In the genomic region with DNA sequence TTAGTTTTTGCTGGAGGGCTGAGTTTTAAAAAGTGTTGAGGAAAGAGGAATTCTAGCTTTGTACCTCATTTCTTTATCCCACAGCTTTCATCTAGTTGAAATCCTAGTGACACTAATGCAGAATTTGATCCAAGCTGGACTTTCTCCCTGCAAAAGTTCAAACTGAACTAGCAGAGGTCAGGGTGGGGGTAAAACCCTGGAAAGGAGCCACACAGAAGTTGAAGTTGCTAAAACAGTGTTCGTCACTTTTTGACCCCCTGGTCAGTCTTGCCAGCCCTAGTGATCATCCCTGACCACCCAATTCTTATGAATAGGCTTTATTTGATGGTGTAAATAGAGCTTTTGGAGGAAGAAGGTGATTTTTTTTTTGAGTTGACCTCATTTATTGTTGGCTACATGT, we compare ENCODE assay signal across 25 cellular contexts.
DNase-seq lines count a peak whose midpoint lies in the region; ATAC-seq, FAIRE-seq and TF ChIP-seq lines count a peak whose summit lies in the region.
"Had no signal": no experiment of that assay in that cellular context is flagged by ENCODE, and none has a peak within 500 bp of the region (broad histone marks: within the 10 kb centered on the region; RNA-seq: fewer than 3 reads in every experiment).

No MANE protein-coding gene starts in this region.

- H2BK12ac ChIP-seq in mesenchymal stem cell (ENCODE audit: low read length in 2 of 2), result no peak overlapping the region

- TF ChIP-seq RAD21 in liver (IDR thresholded peaks at IDR 0.05) (peak; percentile 39 to 42), HepG2 (CRISPR knock-in tag; IDR thresholded peaks at IDR 0.05) (no peak)

- H3K4me1 ChIP-seq in liver (ENCODE audit: control insufficient read depth in 4 of 4, insufficient read depth in 4 of 4, low read length in 3 of 4), result peaks cover 0 to 21% (median 11%) of the 10 kb centered on the region in 4 donors
- no peaks in the 10 kb centered on the region for H3K4me1 ChIP-seq in HepG2 (ENCODE audit: insufficient read depth, low read length)
- no peaks in the 10 kb centered on the region for H3K4me1 ChIP-seq in mesenchymal stem cell (ENCODE audit: control insufficient read depth, insufficient read depth, low read depth, low read length)
- no peaks in the 10 kb centered on the region for H3K4me1 ChIP-seq in aorta (ENCODE audit: control insufficient read depth in 1 of 2, insufficient read depth in 2 of 2, low read length in 2 of 2)
- H3K4me1 ChIP-seq: A549 had no signal

- no peak overlapping the region for H4K8ac ChIP-seq in mesenchymal stem cell (ENCODE audit: low read length)

- CTCF ChIA-PET in HepG2 (lab: Yijun Ruan, JAX; ENCODE audit: low intra/inter-chr PET ratio, low total read pairs), result no interaction called here

- no peaks in the 10 kb centered on the region for H4K20me1 ChIP-seq in HepG2 (ENCODE audit: insufficient read depth, low read length)
- H4K20me1 ChIP-seq: BLaER1 treated with 17β-estradiol and CSF1 and Interleukin-3, amounts not matched to agents 10 nM and 100 nM had no signal

- TF ChIP-seq CTCF in liver (IDR thresholded peaks at IDR 0.05; ENCODE audit: low read depth, low read length, missing input control), result no peak
- no peak for TF ChIP-seq CTCF in HepG2 (CRISPR knock-in tag; IDR thresholded peaks at IDR 0.05)

- no peaks in the 10 kb centered on the region for H3K79me1 ChIP-seq in mesenchymal stem cell (replicated peaks; ENCODE audit: low read length, poor library complexity, severe bottlenecking)

- intact Hi-C loops in HepG2 (cut with micrococcal nuclease; ENCODE audit: unreplicated experiment), result no loop called here
- intact Hi-C loops in sciatic nerve (cut with DNase I), result no loop called here
- intact Hi-C loops in aorta (cut with DNase I), result no loop called here

- 26% methylated on average over 1 of the region's 1 CpG for WGBS in liver
- WGBS in HepG2 (ENCODE audit: low lambda C conversion rate), result 8% methylated on average over 1 of the region's 1 CpG
- no CpG with 5 or more reads among the region's 1 CpG for WGBS in mesenchymal stem cell
- WGBS in aorta, 2 donors, result 33 to 42% methylated on average over 1 of the region's 1 CpG

- no peak overlapping the region for H3K4me3 ChIP-seq in liver (ENCODE audit: low read depth in 1 of 3, low read length in 3 of 3)
- H3K4me3 ChIP-seq in HepG2 (replicated peaks in 1 of 3; ENCODE audit: insufficient read depth in 1 of 3, low read depth in 2 of 3, low read length in 3 of 3), result no peak overlapping the region
- no peak overlapping the region for H3K4me3 ChIP-seq in mesenchymal stem cell (ENCODE audit: insufficient read depth in 1 of 2, low read depth in 1 of 2, low read length in 2 of 2)
- H3K4me3 ChIP-seq in aorta (ENCODE audit: low read length in 2 of 2), result no peak overlapping the region
- H3K4me3 ChIP-seq: A549; BLaER1 treated with 17β-estradiol and CSF1 and Interleukin-3, amounts not matched to agents 10 nM and 100 nM; GM12878 had no signal

- H2BK15ac ChIP-seq in mesenchymal stem cell (ENCODE audit: low read depth, poor library complexity, severe bottlenecking), result no peak overlapping the region

- FAIRE-seq in HepG2 (lab: Jason Lieb, UNC), result no peak
- FAIRE-seq: A549, GM12878, GM12892, GM18507, GM19239 had no signal

- H3K27ac ChIP-seq in liver (ENCODE audit: low read depth in 1 of 2, low read length in 2 of 2), result no peak overlapping the region
- no peak overlapping the region for H3K27ac ChIP-seq in HepG2 (ENCODE audit: extremely low read length, insufficient read depth, low read length)
- H3K27ac ChIP-seq in mesenchymal stem cell (ENCODE audit: low read length, poor library complexity, severe bottlenecking), result no peak overlapping the region
- H3K27ac ChIP-seq in aorta (ENCODE audit: low read depth in 1 of 2, low read length in 2 of 2), result no peak overlapping the region
- H3K27ac ChIP-seq: 22Rv1; A549; BLaER1 treated with 17β-estradiol and CSF1 and Interleukin-3, amounts not matched to agents 10 nM and 100 nM had no signal

- no peak for TF ChIP-seq POLR2A in HepG2 (IDR thresholded peaks at IDR 0.05; ENCODE audit: insufficient read depth in 1 of 2, low read depth in 2 of 2, low read length in 2 of 2)

- no peaks in the 10 kb centered on the region for H3K9me3 ChIP-seq in liver (ENCODE audit: control insufficient read depth in 4 of 4, low read length in 3 of 4)
- H3K9me3 ChIP-seq in HepG2 (ENCODE audit: low read length), result no peaks in the 10 kb centered on the region
- no peaks in the 10 kb centered on the region for H3K9me3 ChIP-seq in mesenchymal stem cell (ENCODE audit: control insufficient read depth, low read length)
- no peaks in the 10 kb centered on the region for H3K9me3 ChIP-seq in aorta (ENCODE audit: control insufficient read depth, low read length)
- H3K9me3 ChIP-seq: A549 had no signal

- H3K4me2 ChIP-seq in HepG2 (ENCODE audit: low read depth, low read length), result no peak overlapping the region
- H3K4me2 ChIP-seq in mesenchymal stem cell (ENCODE audit: low read length, poor library complexity, severe bottlenecking), result no peak overlapping the region
- H3K4me2 ChIP-seq: A549; BLaER1 treated with 17β-estradiol and CSF1 and Interleukin-3, amounts not matched to agents 10 nM and 100 nM had no signal

- in situ Hi-C loops in HepG2 (cut with HindIII; ENCODE audit: extremely low pct_ligation_motif_present, low pct_unique_long_range_greater_than_20kb), result no loop called here

- H2AFZ ChIP-seq in HepG2 (ENCODE audit: low read length) (no peak overlapping the region), mesenchymal stem cell (ENCODE audit: low read depth, low read length) (no peak overlapping the region)

- peak overlapping the region; percentile 31 for H2BK5ac ChIP-seq in mesenchymal stem cell (ENCODE audit: low read depth, low read length, poor library complexity, severe bottlenecking)

- no peak overlapping the region for H2AK5ac ChIP-seq in mesenchymal stem cell (ENCODE audit: low read length, severe bottlenecking)

- POLR2A ChIA-PET in HepG2 (lab: Yijun Ruan, JAX), result no interaction called here

- H3K14ac ChIP-seq in mesenchymal stem cell (ENCODE audit: low read length in 2 of 2), result no peak overlapping the region

- no peak overlapping the region for H3K23ac ChIP-seq in mesenchymal stem cell (ENCODE audit: low read length in 2 of 2)

- no peaks in the 10 kb centered on the region for H3K27me3 ChIP-seq in liver (ENCODE audit: control insufficient read depth in 4 of 4, insufficient read depth in 4 of 4, low read length in 3 of 4)
- H3K27me3 ChIP-seq in HepG2 (ENCODE audit: control insufficient read depth in 1 of 2, insufficient read depth in 2 of 2, low read length in 2 of 2), result no peaks in the 10 kb centered on the region
- H3K27me3 ChIP-seq in mesenchymal stem cell (ENCODE audit: control insufficient read depth in 1 of 2, insufficient read depth in 1 of 2, low read length in 2 of 2), result no peaks in the 10 kb centered on the region
- no peaks in the 10 kb centered on the region for H3K27me3 ChIP-seq in aorta (ENCODE audit: control insufficient read depth in 1 of 2, insufficient read depth in 2 of 2, low read length in 1 of 2)
- H3K27me3 ChIP-seq: BLaER1 treated with 17β-estradiol and CSF1 and Interleukin-3, amounts not matched to agents 10 nM and 100 nM had no signal

- DNase-seq in HepG2 (ENCODE audit: low spot score) (no peak), mesenchymal stem cell (no peak), sciatic nerve (ENCODE audit: low spot score) (no peak), aorta (no peak), C1 segment of cervical spinal cord (lab: John Stamatoyannopoulos, UW) (no peak)
- DNase-seq: AML-193; CD4-positive, alpha-beta memory T cell; CD4-positive, CD25-positive, alpha-beta regulatory T cell; CD8-positive, alpha-beta memory T cell; COR-L47; DMS 273 treated with DMSO at 0.1 percent for 48 hours; DMS153; DMS53; DMS79; DND-41; EL; GDM1 had no signal

- no peak for ATAC-seq in HepG2
- ATAC-seq in sciatic nerve, result peak; percentile 67
- ATAC-seq in aorta (ENCODE audit: low FRiP score), result no peak
- ATAC-seq: A549, GM12878 had no signal

- H3K36me3 ChIP-seq in liver (ENCODE audit: control insufficient read depth in 4 of 4, insufficient read depth in 3 of 4, low read depth in 1 of 4, low read length in 3 of 4) (no peaks in the 10 kb centered on the region), HepG2 (replicated peaks in 1 of 2; ENCODE audit: control insufficient read depth in 1 of 2, insufficient read depth in 2 of 2, low read length in 2 of 2) (no peaks in the 10 kb centered on the region), mesenchymal stem cell (ENCODE audit: control insufficient read depth in 1 of 2, insufficient read depth in 2 of 2, low read depth in 1 of 2, low read length in 2 of 2) (no peaks in the 10 kb centered on the region), aorta (ENCODE audit: control insufficient read depth in 1 of 2, insufficient read depth in 2 of 2, low read length in 1 of 2) (no peaks in the 10 kb centered on the region)

- H3K9ac ChIP-seq in liver (ENCODE audit: low read depth in 1 of 2, low read length in 2 of 2), result no peak overlapping the region
- no peak overlapping the region for H3K9ac ChIP-seq in HepG2 (ENCODE audit: insufficient read depth, low read depth, low read length)
- no peak overlapping the region for H3K9ac ChIP-seq in mesenchymal stem cell (ENCODE audit: low read length)
- H3K9ac ChIP-seq: BLaER1 treated with 17β-estradiol and CSF1 and Interleukin-3, amounts not matched to agents 10 nM and 100 nM had no signal

- H3K18ac ChIP-seq in mesenchymal stem cell (ENCODE audit: low read depth in 1 of 2, low read length in 2 of 2), result no peak overlapping the region

- H4K91ac ChIP-seq in mesenchymal stem cell (ENCODE audit: low read length), result no peak overlapping the region

- no peaks in the 10 kb centered on the region for H3K79me2 ChIP-seq in HepG2 (ENCODE audit: insufficient read depth, low read length)

- H3K4ac ChIP-seq in mesenchymal stem cell (ENCODE audit: low read depth in 1 of 2, low read length in 2 of 2), result no peak overlapping the region

- H2BK120ac ChIP-seq in mesenchymal stem cell (ENCODE audit: low read depth, low read length), result no peak overlapping the region

- TF ChIP-seq EP300 in HepG2 (IDR thresholded peaks at IDR 0.05; ENCODE audit: low read depth in 2 of 2, low read length in 2 of 2), result no peak
- no peak for TF ChIP-seq EP300 in HepG2 (CRISPR knock-in tag; IDR thresholded peaks at IDR 0.05; ENCODE audit: borderline replicate concordance)

- BruUV-seq in HepG2 (replicated peaks; lab: Mats Ljungman, UMichigan), result no TSS peak

TF ChIP-seq in HepG2, 621 proteins besides CTCF, POLR2A, EP300 and RAD21 (continues in another document):
- no peak for TF ChIP-seq ADNP (CRISPR knock-in tag; IDR thresholded peaks at IDR 0.05)
- TF ChIP-seq ZEB1 (IDR thresholded peaks at IDR 0.05; ENCODE audit: insufficient replicate concordance, low read depth), result no peak
- TF ChIP-seq, protein P1, sequence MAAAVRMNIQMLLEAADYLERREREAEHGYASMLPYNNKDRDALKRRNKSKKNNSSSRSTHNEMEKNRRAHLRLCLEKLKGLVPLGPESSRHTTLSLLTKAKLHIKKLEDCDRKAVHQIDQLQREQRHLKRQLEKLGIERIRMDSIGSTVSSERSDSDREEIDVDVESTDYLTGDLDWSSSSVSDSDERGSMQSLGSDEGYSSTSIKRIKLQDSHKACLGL (CRISPR knock-in tag; IDR thresholded peaks at IDR 0.05), result no peak
- no peak for TF ChIP-seq ZSCAN9 (CRISPR knock-in tag; IDR thresholded peaks at IDR 0.05; ENCODE audit: borderline replicate concordance)
- no peak for TF ChIP-seq NR2F1 (CRISPR knock-in tag; IDR thresholded peaks at IDR 0.05)
- no peak for TF ChIP-seq JUNB (CRISPR knock-in tag; IDR thresholded peaks at IDR 0.05; ENCODE audit: borderline replicate concordance)
- no peak for TF ChIP-seq ATF1 (CRISPR knock-in tag; IDR thresholded peaks at IDR 0.05)
